ENCODE assay signal across 1 cellular context in genomic region chr22:35381424-35381772, GRCh38.
TF ChIP-seq lines count a peak whose summit lies in the region.

No MANE protein-coding gene starts in this region.

TF ChIP-seq in neural cell, 6 proteins besides CTCF, POLR2A, EP300 and RAD21 (continued from another document):
- TF ChIP-seq REST (IDR thresholded peaks at IDR 0.05; ENCODE audit: borderline replicate concordance) (no peak), EZH2 (IDR thresholded peaks at IDR 0.05; ENCODE audit: borderline replicate concordance, insufficient read depth, low read length, poor library complexity, severe bottlenecking) (no peak)
TF ChIP-seq in neural cell: peak in this region for 0.
